In genomic region chr19:38785187-38785699, GRCh38 we compare ENCODE assay signal across 21 cellular contexts. TPM values are rescaled to one million over a fixed set of nuclear protein-coding genes. Genes with fewer than 3 reads are reported as not detected.
DNase-seq lines count a peak whose midpoint lies in the region; ATAC-seq, FAIRE-seq and TF ChIP-seq lines count a peak whose summit lies in the region.
"Had no signal": no experiment of that assay in that cellular context is flagged by ENCODE, and none has a peak within 500 bp of the region (broad histone marks: within the 10 kb centered on the region; RNA-seq: fewer than 3 reads in every experiment).

No MANE protein-coding gene starts in this region.

- no peaks in the 10 kb centered on the region for H4K20me1 ChIP-seq in hepatocyte (ENCODE audit: insufficient read depth, poor library complexity, severe bottlenecking)

- H3K36me3 ChIP-seq in hepatocyte (replicated peaks; ENCODE audit: insufficient read depth, low read depth) (no peaks in the 10 kb centered on the region), neuronal stem cell (replicated peaks in 1 of 2; ENCODE audit: control insufficient read depth in 2 of 2, insufficient read depth in 2 of 2, low read length in 2 of 2) (no peaks in the 10 kb centered on the region), prostate gland (no peaks in the 10 kb centered on the region)

- H3K14ac ChIP-seq in neuronal stem cell (ENCODE audit: low read length): no peak overlapping the region

- no peak overlapping the region for H4K8ac ChIP-seq in neuronal stem cell (ENCODE audit: low read depth, low read length)

- intact Hi-C loops in prostate gland (cut with DNase I): no loop called here

- H2BK12ac ChIP-seq in neuronal stem cell (ENCODE audit: low read length): no peak overlapping the region

- H3K79me1 ChIP-seq in neuronal stem cell (ENCODE audit: low read depth, low read length): peaks cover 2% of the 10 kb centered on the region

- no peak overlapping the region for H2BK120ac ChIP-seq in neuronal stem cell (ENCODE audit: low read depth, low read length)

- H4K91ac ChIP-seq in neuronal stem cell (ENCODE audit: low read depth, low read length, poor library complexity): no peak overlapping the region

- peak overlapping the region; percentile 65 for H3K23ac ChIP-seq in neuronal stem cell (ENCODE audit: low read depth, low read length, poor library complexity)

- H3K4ac ChIP-seq in neuronal stem cell (ENCODE audit: low read length): no peak overlapping the region

- H3K27me3 ChIP-seq in hepatocyte (no peaks in the 10 kb centered on the region), neuronal stem cell (ENCODE audit: control insufficient read depth in 3 of 3, insufficient read depth in 3 of 3, low read depth in 1 of 3, low read length in 3 of 3) (no peaks in the 10 kb centered on the region), prostate gland (replicated peaks; ENCODE audit: insufficient read depth) (no peaks in the 10 kb centered on the region)

- WGBS in hepatocyte (ENCODE audit: low lambda C conversion rate, missing lambda C conversion rate): 95% methylated on average over 7 of the region's 7 CpGs
- no CpG with 5 or more reads among the region's 7 CpGs for WGBS in neuronal stem cell (ENCODE audit: extremely low coverage in 2 of 2, insufficient read length in 2 of 2, insufficient replicate concordance in 1 of 2), 2 donors
- 96% methylated on average over 7 of the region's 7 CpGs for WGBS in prostate gland

- H3K9me3 ChIP-seq in hepatocyte (ENCODE audit: low read depth): no peaks in the 10 kb centered on the region
- H3K9me3 ChIP-seq in neuronal stem cell (replicated peaks in 1 of 2; ENCODE audit: control insufficient read depth in 2 of 2, insufficient read depth in 1 of 2, low read depth in 1 of 2, low read length in 2 of 2): no peaks in the 10 kb centered on the region
- H3K9me3 ChIP-seq in prostate gland: no peaks in the 10 kb centered on the region

- H2BK15ac ChIP-seq in neuronal stem cell (ENCODE audit: low read length): no peak overlapping the region

- no peak for TF ChIP-seq CTCF in hepatocyte (IDR thresholded peaks at IDR 0.05; ENCODE audit: poor library complexity)
- no peak for TF ChIP-seq CTCF in prostate gland (IDR thresholded peaks at IDR 0.05)

- no peak overlapping the region for H2AK5ac ChIP-seq in neuronal stem cell (ENCODE audit: low read depth, low read length)

- no peak for TF ChIP-seq POLR2A in prostate gland (IDR thresholded peaks at IDR 0.05)

- H3K27ac ChIP-seq in hepatocyte: peak overlapping the region; percentile 62
- no peak overlapping the region for H3K27ac ChIP-seq in neuronal stem cell (replicated peaks; ENCODE audit: low read length)
- H3K27ac ChIP-seq in prostate gland: no peak overlapping the region
- H3K27ac ChIP-seq: C4-2B had no signal

- peak; percentile 23 for FAIRE-seq in HTR-8/SVneo (lab: Jason Lieb, UNC)
- FAIRE-seq: A204.1, GM12892, GM18507 had no signal

- H3K79me2 ChIP-seq in hepatocyte: no peaks in the 10 kb centered on the region

- no peaks in the 10 kb centered on the region for H3K4me1 ChIP-seq in hepatocyte (ENCODE audit: insufficient read depth)
- peaks cover 0 to 1% of the 10 kb centered on the region in 2 donors for H3K4me1 ChIP-seq in neuronal stem cell (ENCODE audit: control insufficient read depth in 2 of 2, insufficient read depth in 1 of 2, low read depth in 1 of 2, low read length in 2 of 2)
- no peaks in the 10 kb centered on the region for H3K4me1 ChIP-seq in prostate gland (replicated peaks)

- H3K4me2 ChIP-seq in hepatocyte (no peak overlapping the region), neuronal stem cell (ENCODE audit: insufficient read depth, low read length, poor library complexity, severe bottlenecking) (no peak overlapping the region)
- H3K4me2 ChIP-seq: GM23338 had no signal

- no peak overlapping the region for H3K18ac ChIP-seq in neuronal stem cell (ENCODE audit: low read length)

- no peak overlapping the region for H3K9ac ChIP-seq in neuronal stem cell (ENCODE audit: low read depth, low read length, poor library complexity)

- DNase-seq in HTR-8/SVneo (ENCODE audit: insufficient read length, low spot score): no peak
- DNase-seq in hepatocyte (ENCODE audit: low spot score): no peak
- DNase-seq in neuronal stem cell (ENCODE audit: low spot score): no peak
- DNase-seq in prostate gland (ENCODE audit: low spot score): no peak
- DNase-seq in NCI-H1417 treated with DMSO at 0.1 percent for 48 hours (lab: John Stamatoyannopoulos, UW): no peak
- DNase-seq: AML-193; CD4-positive, alpha-beta T cell; DMS153; DMS79; GDM1; H7 had no signal

- ATAC-seq in HG02884 (IDR thresholded peaks at IDR 0.05; ENCODE audit: unreplicated experiment): no peak
- no peak for ATAC-seq in GM18520 (IDR thresholded peaks at IDR 0.05; ENCODE audit: unreplicated experiment)
- ATAC-seq: GM23338, HCT116 had no signal

- H3K9me2 ChIP-seq in hepatocyte (replicated peaks; ENCODE audit: insufficient read depth): no peaks in the 10 kb centered on the region

- H2BK5ac ChIP-seq in neuronal stem cell (ENCODE audit: low read length): no peak overlapping the region

- no peak overlapping the region for H3K4me3 ChIP-seq in hepatocyte
- no peak overlapping the region for H3K4me3 ChIP-seq in neuronal stem cell (ENCODE audit: low read length in 2 of 2)
- no peak overlapping the region for H3K4me3 ChIP-seq in prostate gland
- H3K4me3 ChIP-seq: GM23338 had no signal

- H2AFZ ChIP-seq in hepatocyte: no peak overlapping the region
- no peak overlapping the region for H2AFZ ChIP-seq in neuronal stem cell (ENCODE audit: low read length)
- H2AFZ ChIP-seq: GM23338 had no signal

RNA-seq across cellular contexts. Expression of gene LGALS7B, which starts 3.8 kb away (rescaled TPM):
- total RNA-seq in hepatocyte (0.64 TPM in 1 of 2 replicates, not detected in the other), prostate gland (1 to 10 TPM; 3.8 to 9.8 TPM)
- polyA plus RNA-seq in hepatocyte: 0.72 TPM in 1 of 2 replicates, not detected in the other
- not detected for polyA plus RNA-seq in neuronal stem cell (2013, experiment 1 of 2)
- not detected for polyA plus RNA-seq in neuronal stem cell (2013, experiment 2 of 2)
- total RNA-seq: CD4-positive, alpha-beta T cell; Daoy; H7 had no signal
- polyA plus RNA-seq: BJ had no signal

RNA-seq across cellular contexts. Expression of gene LGALS7, which starts 11.9 kb away (rescaled TPM):
- total RNA-seq in hepatocyte: not detected in 2 replicates
- 1.2 TPM in 2 replicates for polyA plus RNA-seq in hepatocyte
- 0.18 TPM for polyA plus RNA-seq in neuronal stem cell (2013, experiment 1 of 2)
- polyA plus RNA-seq in neuronal stem cell (2013, experiment 2 of 2): not detected
- not detected for total RNA-seq in prostate gland
- total RNA-seq: CD4-positive, alpha-beta T cell; Daoy; GM23338 had no signal
- polyA plus RNA-seq: BJ had no signal

RNA-seq across cellular contexts. Expression of gene LGALS4, which starts 27.5 kb away (rescaled TPM):
- total RNA-seq in hepatocyte (147 and 148 TPM in 2 replicates), prostate gland (1 to 10 TPM in 1 of 2 donors, under 1 TPM in 1; 0.91 to 3.7 TPM)
- polyA plus RNA-seq in hepatocyte: 181 and 199 TPM in 2 replicates
- 0.36 TPM for polyA plus RNA-seq in neuronal stem cell (2013, experiment 1 of 2)
- polyA plus RNA-seq in neuronal stem cell (2013, experiment 2 of 2): 0.42 TPM
- total RNA-seq: Daoy, H7 had no signal
- polyA plus RNA-seq: GM23338 had no signal

RNA-seq across cellular contexts. Expression of gene CAPN12, which starts 41.0 kb away (rescaled TPM):
- total RNA-seq in hepatocyte: 12.5 and 26.6 TPM in 2 replicates
- 24.3 and 38.9 TPM in 2 replicates for polyA plus RNA-seq in hepatocyte
- 5.6 TPM for polyA plus RNA-seq in neuronal stem cell (2013, experiment 1 of 2)
- 5.2 TPM for polyA plus RNA-seq in neuronal stem cell (2013, experiment 2 of 2)
- 1 to 10 TPM; 2.3 to 6.0 TPM for total RNA-seq in prostate gland
- total RNA-seq: Daoy had no signal

RNA-seq across cellular contexts. Expression of gene ECH1, which starts 46.4 kb away (rescaled TPM):
- total RNA-seq in hepatocyte (125 and 133 TPM in 2 replicates), prostate gland (100 to 1,000 TPM; 129 to 158 TPM)
- 272 and 284 TPM in 2 replicates for polyA plus RNA-seq in hepatocyte
- 153 TPM for polyA plus RNA-seq in neuronal stem cell (2013, experiment 1 of 2)
- polyA plus RNA-seq in neuronal stem cell (2013, experiment 2 of 2): 162 TPM

Comparison
In these comparisons a context has a peak if more than half of its experiments do, and no peak if none do; other contexts are left out.
1. RNA of gene LGALS4, which starts 27.5 kb away (total RNA-seq): 147 to 148 TPM in hepatocyte; 0.91 to 3.7 TPM in prostate gland; every median in the first group is over 10 times any median in the second.